Comparison of ENCODE assay signal across 9 cellular contexts in the genomic region with DNA sequence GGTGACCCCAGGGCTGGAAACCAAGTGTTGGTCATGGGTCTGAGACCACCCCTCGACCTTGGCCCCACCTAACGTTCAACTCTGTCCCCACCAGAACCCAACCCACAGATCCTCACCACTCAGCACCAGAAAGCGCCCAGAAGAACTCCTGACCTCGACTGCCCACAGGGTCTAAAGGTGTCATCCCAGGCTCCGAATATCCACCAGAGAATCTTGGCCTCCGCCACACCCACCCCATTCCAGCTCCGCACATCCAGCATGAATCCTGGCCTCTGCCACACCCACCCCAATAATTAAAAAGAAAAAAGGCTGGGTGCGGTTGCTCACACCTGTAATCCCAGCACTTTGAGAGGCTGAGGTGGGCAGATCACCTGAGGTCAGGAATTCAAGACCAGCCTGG. TPM values are rescaled to one million over a fixed set of nuclear protein-coding genes. Genes with fewer than 3 reads are reported as not detected.
DNase-seq lines count a peak whose midpoint lies in the region; ATAC-seq, FAIRE-seq and TF ChIP-seq lines count a peak whose summit lies in the region.
"Had no signal": no experiment of that assay in that cellular context is flagged by ENCODE, and none has a peak within 500 bp of the region (broad histone marks: within the 10 kb centered on the region; RNA-seq: fewer than 3 reads in every experiment).

No MANE protein-coding gene starts in this region.

- H3K9ac ChIP-seq in adipocyte (ENCODE audit: low read length), result peak overlapping the region; percentile 85
- H3K9ac ChIP-seq in kidney (ENCODE audit: low read length in 2 of 2), result peak overlapping the region; percentile 51 to 61

- H3K27me3 Mint-ChIP-seq in T-helper 1 cell treated with Interleukin-12 subunit alpha and Interleukin-12 subunit beta and Interleukin-4 antibody, amounts not matched to agents 30 μg/mL and 1 μg/mL, for 36 hours (ENCODE audit: low read depth), result no peaks in the 10 kb centered on the region

- FAIRE-seq in kidney (lab: Jason Lieb, UNC), result no peak

- TF ChIP-seq CTCF in kidney (IDR thresholded peaks at IDR 0.05; ENCODE audit: borderline replicate concordance, extremely low read depth, insufficient read depth) (no peak), suprapubic skin (IDR thresholded peaks at IDR 0.05) (no peak)

- peak overlapping the region; percentile 100 for H3K4me3 Mint-ChIP-seq in T-helper 1 cell treated with Interleukin-12 subunit alpha and Interleukin-12 subunit beta and Interleukin-4 antibody, amounts not matched to agents 30 μg/mL and 1 μg/mL, for 36 hours

- H3K9me3 Mint-ChIP-seq in T-helper 1 cell treated with Interleukin-12 subunit alpha and Interleukin-12 subunit beta and Interleukin-4 antibody, amounts not matched to agents 30 μg/mL and 1 μg/mL, for 36 hours, result no peaks in the 10 kb centered on the region

- DNase-seq in T-helper 1 cell (no peak), adipocyte (ENCODE audit: low read depth) (no peak), kidney (peak; percentile 65), suprapubic skin (ENCODE audit: low spot score in 2 of 2) (no peak), DMS79 treated with DMSO at 0.1 percent for 48 hours (lab: John Stamatoyannopoulos, UW) (no peak), SIG-M5 (lab: John Stamatoyannopoulos, UW) (no peak)
- DNase-seq: 8988T had no signal

- no peaks in the 10 kb centered on the region for H3K27me3 ChIP-seq in adipocyte (replicated peaks; ENCODE audit: control insufficient read depth, insufficient read depth, low read length)
- no peaks in the 10 kb centered on the region for H3K27me3 ChIP-seq in suprapubic skin

- H3K4me1 ChIP-seq in adipocyte (ENCODE audit: control insufficient read depth, insufficient read depth, low read length) (peaks cover 38% of the 10 kb centered on the region), kidney (ENCODE audit: control insufficient read depth in 1 of 2, insufficient read depth in 1 of 2, low read depth in 1 of 2, low read length in 2 of 2) (peaks cover 39 to 48% of the 10 kb centered on the region in 2 donors), suprapubic skin (peaks cover 61% of the 10 kb centered on the region)

- no peak for TF ChIP-seq EP300 in suprapubic skin (IDR thresholded peaks at IDR 0.05)

- ATAC-seq in HG03565 (IDR thresholded peaks at IDR 0.05; ENCODE audit: unreplicated experiment), result no peak

- H3K27ac ChIP-seq in kidney (ENCODE audit: low read depth in 2 of 2, low read length in 2 of 2), result peak overlapping the region in 1 of 2 donors; percentile 35
- H3K27ac ChIP-seq in suprapubic skin, result no peak overlapping the region

- H3K9me3 ChIP-seq in adipocyte (ENCODE audit: control insufficient read depth, low read length) (no peaks in the 10 kb centered on the region), kidney (ENCODE audit: control insufficient read depth in 1 of 2, low read length in 2 of 2) (no peaks in the 10 kb centered on the region), suprapubic skin (no peaks in the 10 kb centered on the region)

- H3K36me3 Mint-ChIP-seq in T-helper 1 cell treated with Interleukin-12 subunit alpha and Interleukin-12 subunit beta and Interleukin-4 antibody, amounts not matched to agents 30 μg/mL and 1 μg/mL, for 36 hours (ENCODE audit: low read depth), result peaks cover 11% of the 10 kb centered on the region

- H3K27ac Mint-ChIP-seq in T-helper 1 cell treated with Interleukin-12 subunit alpha and Interleukin-12 subunit beta and Interleukin-4 antibody, amounts not matched to agents 30 μg/mL and 1 μg/mL, for 36 hours, result peak overlapping the region; percentile 97

- H3K4me1 Mint-ChIP-seq in T-helper 1 cell treated with Interleukin-12 subunit alpha and Interleukin-12 subunit beta and Interleukin-4 antibody, amounts not matched to agents 30 μg/mL and 1 μg/mL, for 36 hours (ENCODE audit: low read depth), result peaks cover 38% of the 10 kb centered on the region

- H3K36me3 ChIP-seq in adipocyte (ENCODE audit: control insufficient read depth, insufficient read depth, low read length, severe bottlenecking) (no peaks in the 10 kb centered on the region), kidney (ENCODE audit: control insufficient read depth in 1 of 2, insufficient read depth in 2 of 2, low read length in 2 of 2) (no peaks in the 10 kb centered on the region), suprapubic skin (peaks cover 4% of the 10 kb centered on the region)

- H3K4me3 ChIP-seq in adipocyte (ENCODE audit: low read length), result peak overlapping the region; percentile 91
- peak overlapping the region; percentile 9 to 73 for H3K4me3 ChIP-seq in kidney (ENCODE audit: low read length in 2 of 2)
- H3K4me3 ChIP-seq in suprapubic skin, result peak overlapping the region; percentile 87

- intact Hi-C loops in kidney (cut with DNase I), result no loop called here

- TF ChIP-seq POLR2A in suprapubic skin (IDR thresholded peaks at IDR 0.05), result no peak

- 34% methylated on average over 5 of the region's 8 CpGs for WGBS in suprapubic skin

RNA-seq across cellular contexts. Expression of a gene that starts 1.3 kb away (rescaled TPM):
- total RNA-seq in kidney (28.2 TPM), suprapubic skin (10 to 100 TPM; 19.2 to 46.2 (median 36.6) TPM)
- 21.6 TPM for polyA plus RNA-seq in kidney (ENCODE audit: insufficient read depth, low read depth, low replicate concordance)

RNA-seq across cellular contexts. Expression of a gene that starts 25.7 kb away (rescaled TPM):
- 39.4 TPM for total RNA-seq in kidney
- polyA plus RNA-seq in kidney (ENCODE audit: insufficient read depth, low read depth, low replicate concordance), result 24.6 TPM
- 10 to 100 TPM; 24.8 to 43.2 (median 35.4) TPM for total RNA-seq in suprapubic skin

Comparison
In these comparisons a context has a peak if more than half of its experiments do, and no peak if none do; other contexts are left out.
1. H3K4me3 ChIP-seq: peak in every context shown above with its lines; median percentile 91 in adipocyte; 87 in suprapubic skin; 41 in kidney.